1 cellular context compared by ENCODE assay signal in genomic region chr15:48984811-48985352, GRCh38.
TF ChIP-seq lines count a peak whose summit lies in the region.

No MANE protein-coding gene starts in this region.

TF ChIP-seq in SK-N-SH, 30 proteins besides CTCF, POLR2A, EP300 and RAD21 (continued from another document):
- no peak for TF ChIP-seq IRF3 (IDR thresholded peaks at IDR 0.05; ENCODE audit: low read depth, low read length)
- TF ChIP-seq TAF1 (IDR thresholded peaks at IDR 0.05; ENCODE audit: borderline replicate concordance, low read depth, low read length): no peak
- no peak for TF ChIP-seq MAX (IDR thresholded peaks at IDR 0.05; ENCODE audit: low read depth)
- no peak for TF ChIP-seq PBX3 (IDR thresholded peaks at IDR 0.05)
- TF ChIP-seq NFIC (IDR thresholded peaks at IDR 0.05; ENCODE audit: borderline replicate concordance): no peak
- TF ChIP-seq SMC3 (IDR thresholded peaks at IDR 0.05; ENCODE audit: low read depth, low read length): no peak
- TF ChIP-seq CHD2 (IDR thresholded peaks at IDR 0.05; ENCODE audit: low read length, partially characterized antibody): no peak
TF ChIP-seq in SK-N-SH: peak in this region for 0.
